In genomic region chr3:98521897-98522537, GRCh38 we compare ENCODE assay signal across 8 cellular contexts. TPM values are rescaled to one million over a fixed set of nuclear protein-coding genes. Genes with fewer than 3 reads are reported as not detected.
A peak's percentile ranks its signal among the peaks of the same experiment; 100 is the strongest.
DNase-seq lines count a peak whose midpoint lies in the region; ATAC-seq and TF ChIP-seq lines count a peak whose summit lies in the region.

No MANE protein-coding gene starts in this region.

- TF ChIP-seq EP300 in esophagus muscularis mucosa (IDR thresholded peaks at IDR 0.05) = no peak

- H3K27me3 ChIP-seq in AG04450 (ENCODE audit: control insufficient read depth, insufficient read depth, low read length) (no peaks in the 10 kb centered on the region), esophagus muscularis mucosa (no peaks in the 10 kb centered on the region), stomach smooth muscle (ENCODE audit: control insufficient read depth in 1 of 2, insufficient read depth in 2 of 2, low read length in 2 of 2) (no peaks in the 10 kb centered on the region)

- peak overlapping the region; percentile 73 to 82 for H3K9ac ChIP-seq in stomach smooth muscle (ENCODE audit: low read length in 2 of 2)

- TF ChIP-seq POLR2A in esophagus muscularis mucosa (IDR thresholded peaks at IDR 0.05; ENCODE audit: low read depth) = no peak

- H3K27ac ChIP-seq in AG04450 (ENCODE audit: low read depth, low read length) (peak overlapping the region; percentile 87), esophagus muscularis mucosa (replicated peaks in 1 of 4) (peak overlapping the region; percentile 92 to 99 (median 94)), stomach smooth muscle (ENCODE audit: low read length) (peak overlapping the region; percentile 75)

- H3K36me3 ChIP-seq in esophagus muscularis mucosa (peaks cover under 1 to 32% (median 19%) of the 10 kb centered on the region in 4 donors), stomach smooth muscle (ENCODE audit: control insufficient read depth in 2 of 2, insufficient read depth in 2 of 2, low read length in 2 of 2) (peaks cover 4 to 7% of the 10 kb centered on the region in 2 donors)

- intact Hi-C loops in esophagus muscularis mucosa (cut with DNase I) = loop anchor here (10.0 kb wide), 1 partner anchor 697 kb away; the partner anchor contains the start of gene CRYBG3

- H3K4me1 ChIP-seq in esophagus muscularis mucosa = peaks cover 11 to 46% (median 33%) of the 10 kb centered on the region in 4 donors
- H3K4me1 ChIP-seq in stomach smooth muscle (ENCODE audit: control insufficient read depth, insufficient read depth, low read length) = no peaks in the 10 kb centered on the region

- POLR2A ChIA-PET in AG04450 (lab: Yijun Ruan, JAX) = interaction anchor here (1.5 to 1.8 kb wide), 2 partner anchors 71 to 757 kb away, joined by 4 to 14 read pairs; partner anchors contain the start of genes ARL6 and CPOX

- WGBS in esophagus muscularis mucosa = 0% methylated on average over 16 of the region's 16 CpGs

- peak; percentile 41 for ATAC-seq in GM18868 (IDR thresholded peaks at IDR 0.05; ENCODE audit: unreplicated experiment)
- ATAC-seq in HG03103 (IDR thresholded peaks at IDR 0.05; ENCODE audit: low read depth, unreplicated experiment) = peak; percentile 35
- ATAC-seq in naive B cell (ENCODE audit: low read depth in 2 of 2) = peak; percentile 18 to 19

- peak overlapping the region; percentile 90 to 98 (median 94) for H3K4me3 Mint-ChIP-seq in naive B cell

- peak overlapping the region; percentile 56 to 96 (median 92) for H3K27ac Mint-ChIP-seq in naive B cell

- no peaks in the 10 kb centered on the region for H3K9me3 ChIP-seq in AG04450 (ENCODE audit: control insufficient read depth, insufficient read depth, low read length)
- H3K9me3 ChIP-seq in esophagus muscularis mucosa = no peaks in the 10 kb centered on the region
- H3K9me3 ChIP-seq in stomach smooth muscle (ENCODE audit: control insufficient read depth in 2 of 2, low read length in 2 of 2) = no peaks in the 10 kb centered on the region

- DNase-seq in AG04450 (ENCODE audit: low read depth, low spot score) = peak; percentile 18
- DNase-seq in NCI-H82 (lab: John Stamatoyannopoulos, UW) = peak; percentile 70
- peak; percentile 55 for DNase-seq in activated T-cell treated with anti-CD3 and anti-CD28 coated beads, Interleukin-2, amount 50 U/mL, for 1 hour
- DNase-seq in esophagus muscularis mucosa (ENCODE audit: extremely low spot score) = no peak
- no peak for DNase-seq in naive B cell

- peak overlapping the region; percentile 76 for H3K4me3 ChIP-seq in AG04450 (ENCODE audit: low read depth, low read length)
- peak overlapping the region; percentile 80 to 92 (median 84) for H3K4me3 ChIP-seq in esophagus muscularis mucosa
- H3K4me3 ChIP-seq in stomach smooth muscle (ENCODE audit: low read length in 2 of 2) = peak overlapping the region; percentile 77 to 80

- no peaks in the 10 kb centered on the region for H3K27me3 Mint-ChIP-seq in naive B cell

- H3K36me3 Mint-ChIP-seq in naive B cell = peaks cover 0 to 8% of the 10 kb centered on the region in 2 donors

- peaks cover 25 to 42% (median 40%) of the 10 kb centered on the region in 3 donors for H3K4me1 Mint-ChIP-seq in naive B cell

- no peaks in the 10 kb centered on the region for H3K9me3 Mint-ChIP-seq in naive B cell

- CTCF ChIA-PET in AG04450 (lab: Charles Lee) = no interaction called here

- no peak for TF ChIP-seq CTCF in AG04450 (IDR thresholded peaks at IDR 0.05; ENCODE audit: low read depth, low read length)
- TF ChIP-seq CTCF in esophagus muscularis mucosa (IDR thresholded peaks at IDR 0.05) = no peak

RNA-seq across cellular contexts. Expression of gene CLDND1, which starts 0.7 kb away (rescaled TPM):
- polyA plus RNA-seq in AG04450 (2011; rRNA removed) = 102 and 129 TPM in 2 replicates
- polyA minus RNA-seq in AG04450 (2011; rRNA and poly(A)+ RNA removed) = 68.2 and 70.7 TPM in 2 replicates
- total RNA-seq in esophagus muscularis mucosa = 100 to 1,000 TPM in 3 of 4 donors, 10 to 100 TPM in 1; 84.6 to 191 (median 139) TPM
- polyA plus RNA-seq in naive B cell (ENCODE audit: low read depth in 6 of 6) = 100 to 1,000 TPM in 1 of 6 donors, 10 to 100 TPM in 5; 53.1 to 153 (median 66.3) TPM

RNA-seq across cellular contexts. Expression of gene GPR15, which starts 9.8 kb away (rescaled TPM):
- polyA plus RNA-seq in AG04450 (2011; rRNA removed) (not detected in 2 replicates), naive B cell (ENCODE audit: low read depth in 6 of 6) (under 1 TPM in 2 of 6 donors, not detected in 4; 0.25 to 0.32 TPM)
- polyA minus RNA-seq in AG04450 (2011; rRNA and poly(A)+ RNA removed) = not detected in 2 replicates
- total RNA-seq in esophagus muscularis mucosa = under 1 TPM in 1 of 4 donors, not detected in 3; 0.32 TPM

RNA-seq across cellular contexts. Expression of gene OR5K2, which starts 24.5 kb away (rescaled TPM):
- polyA plus RNA-seq in AG04450 (2011; rRNA removed) = not detected in 2 replicates
- polyA minus RNA-seq in AG04450 (2011; rRNA and poly(A)+ RNA removed) = not detected in 2 replicates
- not detected for total RNA-seq in esophagus muscularis mucosa
- polyA plus RNA-seq in naive B cell (ENCODE audit: low read depth in 6 of 6) = not detected

RNA-seq across cellular contexts. Expression of gene OR5K1, which starts 59.0 kb away (rescaled TPM):
- polyA plus RNA-seq in AG04450 (2011; rRNA removed) = not detected in 2 replicates
- not detected in 2 replicates for polyA minus RNA-seq in AG04450 (2011; rRNA and poly(A)+ RNA removed)
- not detected for total RNA-seq in esophagus muscularis mucosa
- not detected for polyA plus RNA-seq in naive B cell (ENCODE audit: low read depth in 6 of 6)

Comparison
In these comparisons a context has a peak if more than half of its experiments do, and no peak if none do; other contexts are left out.
1. DNase-seq: peak in AG04450 (single experiment), NCI-H82 (single experiment) and activated T-cell treated with anti-CD3 and anti-CD28 coated beads, Interleukin-2, amount 50 U/mL, for 1 hour (single experiment); none in esophagus muscularis mucosa (single experiment) and naive B cell (single experiment).
2. Peak in every context shown above with its lines, with median percentiles within 50 percentile points of each other: H3K27ac ChIP-seq, H3K4me3 ChIP-seq and ATAC-seq.